8 cellular contexts compared by ENCODE assay signal in the genomic region with DNA sequence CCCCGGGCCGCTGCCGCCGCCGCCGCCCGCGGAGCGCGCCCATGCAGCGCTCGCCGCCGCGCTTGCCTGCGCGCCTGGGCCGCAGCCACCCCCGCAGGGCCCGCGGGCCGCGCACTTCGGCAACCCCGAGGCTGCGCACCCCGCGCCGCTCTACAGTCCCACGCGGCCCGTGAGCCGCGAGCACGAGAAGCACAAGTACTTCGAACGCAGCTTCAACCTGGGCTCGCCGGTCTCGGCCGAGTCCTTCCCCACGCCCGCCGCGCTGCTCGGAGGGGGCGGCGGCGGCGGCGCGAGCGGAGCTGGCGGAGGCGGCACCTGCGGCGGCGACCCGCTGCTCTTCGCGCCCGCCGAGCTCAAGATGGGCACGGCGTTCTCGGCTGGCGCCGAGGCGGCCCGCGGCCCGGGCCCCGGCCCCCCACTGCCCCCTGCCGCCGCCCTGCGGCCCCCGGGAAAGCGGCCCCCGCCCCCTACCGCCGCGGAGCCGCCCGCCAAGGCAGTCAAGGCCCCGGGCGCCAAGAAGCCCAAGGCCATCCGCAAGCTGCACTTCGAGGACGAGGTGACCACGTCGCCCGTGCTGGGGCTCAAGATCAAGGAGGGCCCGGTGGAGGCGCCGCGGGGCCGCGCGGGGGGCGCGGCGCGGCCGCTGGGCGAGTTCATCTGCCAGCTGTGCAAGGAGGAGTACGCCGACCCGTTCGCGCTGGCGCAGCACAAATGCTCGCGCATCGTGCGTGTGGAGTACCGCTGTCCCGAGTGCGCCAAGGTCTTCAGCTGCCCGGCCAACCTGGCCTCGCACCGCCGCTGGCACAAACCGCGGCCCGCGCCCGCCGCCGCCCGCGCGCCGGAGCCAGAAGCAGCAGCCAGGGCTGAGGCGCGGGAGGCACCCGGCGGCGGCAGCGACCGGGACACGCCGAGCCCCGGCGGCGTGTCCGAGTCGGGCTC. TPM values are rescaled to one million over a fixed set of nuclear protein-coding genes. Genes with fewer than 3 reads are reported as not detected.
DNase-seq lines count a peak whose midpoint lies in the region; ATAC-seq and TF ChIP-seq lines count a peak whose summit lies in the region.
"Had no signal": no experiment of that assay in that cellular context is flagged by ENCODE, and none has a peak within 500 bp of the region (broad histone marks: within the 10 kb centered on the region; RNA-seq: fewer than 3 reads in every experiment).

No MANE protein-coding gene starts in this region.

- DNase-seq in NCI-H2171 (lab: John Stamatoyannopoulos, UW) (peak; percentile 57), sigmoid colon (no peak), COR-L47 (lab: John Stamatoyannopoulos, UW) (no peak), HFFc6 (no peak), upper lobe of right lung (no peak)
- DNase-seq: T-cell had no signal

- H3K27me3 ChIP-seq in endocrine pancreas (ENCODE audit: control insufficient read depth, insufficient read depth, low read length) (no peaks in the 10 kb centered on the region), sigmoid colon (peaks cover 52 to 92% (median 84%) of the 10 kb centered on the region in 3 donors), upper lobe of right lung (peaks cover 88% of the 10 kb centered on the region)

- H3K27ac ChIP-seq in sigmoid colon (no peak overlapping the region), upper lobe of right lung (no peak overlapping the region)

- no peak for TF ChIP-seq CTCF in sigmoid colon (IDR thresholded peaks at IDR 0.05)
- TF ChIP-seq CTCF in HFFc6 (IDR thresholded peaks at IDR 0.05), result no peak
- TF ChIP-seq CTCF in upper lobe of right lung (IDR thresholded peaks at IDR 0.05), result no peak

- peaks cover 11% of the 10 kb centered on the region for H3K4me1 Mint-ChIP-seq in HFFc6 (ENCODE audit: low read depth)

- no peak overlapping the region for H3K27ac Mint-ChIP-seq in HFFc6
- H3K27ac Mint-ChIP-seq: T-cell had no signal

- H3K36me3 Mint-ChIP-seq in HFFc6 (ENCODE audit: low read depth), result no peaks in the 10 kb centered on the region
- H3K36me3 Mint-ChIP-seq: T-cell had no signal

- H3K9me3 ChIP-seq in endocrine pancreas (ENCODE audit: control insufficient read depth, low read length) (no peaks in the 10 kb centered on the region), sigmoid colon (no peaks in the 10 kb centered on the region), upper lobe of right lung (no peaks in the 10 kb centered on the region)

- no peak overlapping the region for H3K4me3 ChIP-seq in endocrine pancreas (ENCODE audit: control insufficient read depth, insufficient read depth, low read length)
- peak overlapping the region in 3 of 4 donors; percentile 20 to 40 (median 35) for H3K4me3 ChIP-seq in sigmoid colon
- no peak overlapping the region for H3K4me3 ChIP-seq in upper lobe of right lung

- H3K9ac ChIP-seq in endocrine pancreas (ENCODE audit: control insufficient read depth, insufficient read depth, low read length), result peak overlapping the region; percentile 82

- H3K4me1 ChIP-seq in endocrine pancreas (ENCODE audit: control insufficient read depth, insufficient read depth, low read length) (no peaks in the 10 kb centered on the region), sigmoid colon (peaks cover 0 to 36% (median 30%) of the 10 kb centered on the region in 4 donors), upper lobe of right lung (peaks cover 17% of the 10 kb centered on the region)

- intact Hi-C loops in sigmoid colon (cut with DNase I) (no loop called here), upper lobe of right lung (cut with DNase I) (no loop called here)

- no peak for TF ChIP-seq EP300 in sigmoid colon (IDR thresholded peaks at IDR 0.05)

- peaks cover 39% of the 10 kb centered on the region for H3K27me3 Mint-ChIP-seq in HFFc6 (ENCODE audit: insufficient read depth)

- H3K4me3 Mint-ChIP-seq in HFFc6, result no peak overlapping the region

- WGBS in sigmoid colon, 2 donors, result 1% methylated on average over 147 of the region's 147 CpGs

- H3K36me3 ChIP-seq in endocrine pancreas (ENCODE audit: control insufficient read depth, insufficient read depth, low read length), result no peaks in the 10 kb centered on the region
- no peaks in the 10 kb centered on the region for H3K36me3 ChIP-seq in sigmoid colon
- H3K36me3 ChIP-seq in upper lobe of right lung, result no peaks in the 10 kb centered on the region

- H3K9me3 Mint-ChIP-seq in HFFc6, result no peaks in the 10 kb centered on the region
- H3K9me3 Mint-ChIP-seq: T-cell had no signal

- no peak for TF ChIP-seq POLR2A in sigmoid colon (IDR thresholded peaks at IDR 0.05)

- ATAC-seq in GM21723 (IDR thresholded peaks at IDR 0.05; ENCODE audit: unreplicated experiment) (peak; percentile 41), upper lobe of right lung (no peak)

RNA-seq across cellular contexts. Expression of gene INSM1, which starts 0.8 kb away (rescaled TPM):
- total RNA-seq in sigmoid colon, result under 1 TPM in 2 of 4 donors, not detected in 2; 0.36 to 0.55 TPM
- 1 to 10 TPM in 2 of 3 donors, under 1 TPM in 1; 0.80 to 1.4 (median 1.2) TPM for polyA plus RNA-seq in sigmoid colon
- total RNA-seq in HFFc6 (2021; fragmentation: NEBNext Ultra II Directional; extraction: Animal tissue kit (Norgen Biotek cat#: 25700)), result not detected
- total RNA-seq in upper lobe of right lung, result not detected
- total RNA-seq: T-cell had no signal

Comparison
In these comparisons a context has a peak if more than half of its experiments do, and no peak if none do; other contexts are left out.
1. H3K4me3 ChIP-seq: peak in sigmoid colon (3 of 4); none in endocrine pancreas (single experiment) and upper lobe of right lung (single experiment).